1 cellular context compared by ENCODE assay signal in the genomic region with DNA sequence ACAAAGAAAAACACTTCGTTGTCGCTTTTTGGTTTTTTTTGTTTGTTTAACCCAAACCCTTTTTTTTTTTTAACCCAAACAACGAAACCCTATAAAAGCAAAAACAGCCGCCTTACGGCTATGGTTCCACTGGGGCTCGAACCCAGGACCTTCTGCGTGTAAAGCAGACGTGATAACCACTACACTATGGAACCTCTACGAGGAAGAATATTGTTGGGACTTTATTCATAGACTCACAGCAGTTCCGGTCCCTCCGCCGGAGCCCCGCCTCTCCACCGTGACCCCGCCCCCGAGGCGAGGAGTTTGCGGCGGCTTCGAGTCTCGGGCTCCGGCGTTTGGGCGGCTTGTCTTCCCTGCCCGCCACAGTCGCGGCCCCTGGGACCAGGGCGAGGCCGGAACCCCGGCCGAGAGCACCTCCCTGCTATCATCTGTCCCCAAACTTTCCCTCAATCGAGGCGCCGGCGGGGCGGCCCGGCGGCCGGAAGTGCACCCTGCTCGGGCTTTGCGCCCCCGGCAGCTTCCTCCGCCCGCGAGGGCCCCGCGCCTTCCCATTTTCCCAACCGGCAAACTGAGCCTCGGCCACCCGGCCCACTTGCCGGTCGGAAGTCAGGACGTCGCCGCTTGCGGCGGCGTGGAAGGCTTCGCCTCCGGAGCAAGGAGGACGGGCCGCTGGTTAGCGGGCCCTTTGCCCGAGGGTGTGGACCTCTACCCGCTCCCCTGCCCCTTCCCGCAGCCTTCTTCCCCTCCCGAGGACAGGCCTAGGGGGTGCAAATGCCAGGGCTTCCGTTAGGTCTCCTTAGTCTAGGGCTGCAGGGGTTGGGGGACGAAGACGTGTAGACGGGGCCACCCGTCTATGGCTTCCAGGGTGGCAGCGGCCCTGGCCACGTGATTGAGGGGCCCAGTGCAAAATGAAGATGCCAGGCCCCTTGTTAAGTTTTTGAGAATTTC.
TF ChIP-seq lines count a peak whose summit lies in the region.

No MANE protein-coding gene starts in this region.

TF ChIP-seq in K562, 482 proteins besides CTCF, POLR2A, EP300 and RAD21 (continued from another document):
- TF ChIP-seq U2AF1 (optimal IDR thresholded peaks at IDR 0.05; ENCODE audit: low read depth, low read length) = peak; percentile 40
- TF ChIP-seq TCF7 (IDR thresholded peaks at IDR 0.05; ENCODE audit: borderline replicate concordance) = no peak
- no peak for TF ChIP-seq NR2C2 (CRISPR knock-in tag; IDR thresholded peaks at IDR 0.05)
- TF ChIP-seq NR2C2 (tag; IDR thresholded peaks at IDR 0.05) = peak; percentile 55
- TF ChIP-seq ZNF830 (CRISPR knock-in tag; IDR thresholded peaks at IDR 0.05) = no peak
- no peak for TF ChIP-seq BMI1 (IDR thresholded peaks at IDR 0.05; ENCODE audit: low read length)
- TF ChIP-seq PYGO2 (tag; IDR thresholded peaks at IDR 0.05) = no peak
- no peak for TF ChIP-seq KLF6 (CRISPR knock-in tag; IDR thresholded peaks at IDR 0.05; ENCODE audit: borderline replicate concordance)
- TF ChIP-seq RBFOX2 (IDR thresholded peaks at IDR 0.05; ENCODE audit: low read depth, low read length) = peak; percentile 66
- TF ChIP-seq TEAD4 (IDR thresholded peaks at IDR 0.05; ENCODE audit: low read length) = peak; percentile 62; the same call in 1 of the 2 replicates
- no peak for TF ChIP-seq TEAD4 (CRISPR knock-in tag; IDR thresholded peaks at IDR 0.05; ENCODE audit: borderline replicate concordance)
- peak; percentile 60; the same call in 1 of the 2 replicates for TF ChIP-seq RB1 (IDR thresholded peaks at IDR 0.05; ENCODE audit: low read depth)
- TF ChIP-seq KLF1 (tag; IDR thresholded peaks at IDR 0.05) = peak; percentile 56; the same call in 1 of the 2 replicates
- no peak for TF ChIP-seq KLF13 (tag; IDR thresholded peaks at IDR 0.05; ENCODE audit: borderline replicate concordance, low read depth)
- TF ChIP-seq, protein P1, sequence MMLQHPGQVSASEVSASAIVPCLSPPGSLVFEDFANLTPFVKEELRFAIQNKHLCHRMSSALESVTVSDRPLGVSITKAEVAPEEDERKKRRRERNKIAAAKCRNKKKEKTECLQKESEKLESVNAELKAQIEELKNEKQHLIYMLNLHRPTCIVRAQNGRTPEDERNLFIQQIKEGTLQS (IDR thresholded peaks at IDR 0.05) = no peak
- TF ChIP-seq, protein P1 (CRISPR knock-in tag; conservative IDR thresholded peaks at IDR 0.05) = peak; percentile 22; the same call in 1 of the 2 replicates
- TF ChIP-seq CSDE1 (IDR thresholded peaks at IDR 0.05) = peak in 1 of 2 experiments; percentile 57; a peak in 2 of 4 replicates
- TF ChIP-seq TARDBP (IDR thresholded peaks at IDR 0.05) = no peak; the same call in 1 of the 2 replicates
- TF ChIP-seq PCBP2 (IDR thresholded peaks at IDR 0.05; ENCODE audit: low read depth, low read length, poor library complexity, severe bottlenecking) = no peak
- TF ChIP-seq ZNF184 (CRISPR knock-in tag; IDR thresholded peaks at IDR 0.05) = no peak
- peak; percentile 96 for TF ChIP-seq BRD9 (IDR thresholded peaks at IDR 0.05; ENCODE audit: low read depth, partially characterized antibody)
- peak; percentile 67 for TF ChIP-seq ESRRA (IDR thresholded peaks at IDR 0.05; ENCODE audit: borderline replicate concordance, low read depth)
- TF ChIP-seq, protein P2, sequence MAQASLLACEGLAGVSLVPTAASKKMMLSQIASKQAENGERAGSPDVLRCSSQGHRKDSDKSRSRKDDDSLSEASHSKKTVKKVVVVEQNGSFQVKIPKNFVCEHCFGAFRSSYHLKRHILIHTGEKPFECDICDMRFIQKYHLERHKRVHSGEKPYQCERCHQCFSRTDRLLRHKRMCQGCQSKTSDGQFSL (CRISPR knock-in tag; IDR thresholded peaks at IDR 0.05) = no peak
- TF ChIP-seq, protein P2 (tag; IDR thresholded peaks at IDR 0.05) = no peak
- TF ChIP-seq MED1 (CRISPR knock-in tag; IDR thresholded peaks at IDR 0.05; ENCODE audit: borderline replicate concordance) = no peak
- 0 out of 4 replicates have a peak, but pooled peaks of 1 of the 2 experiments have one; percentile 21 for TF ChIP-seq ARNT (IDR thresholded peaks at IDR 0.05)
- TF ChIP-seq, protein P3, sequence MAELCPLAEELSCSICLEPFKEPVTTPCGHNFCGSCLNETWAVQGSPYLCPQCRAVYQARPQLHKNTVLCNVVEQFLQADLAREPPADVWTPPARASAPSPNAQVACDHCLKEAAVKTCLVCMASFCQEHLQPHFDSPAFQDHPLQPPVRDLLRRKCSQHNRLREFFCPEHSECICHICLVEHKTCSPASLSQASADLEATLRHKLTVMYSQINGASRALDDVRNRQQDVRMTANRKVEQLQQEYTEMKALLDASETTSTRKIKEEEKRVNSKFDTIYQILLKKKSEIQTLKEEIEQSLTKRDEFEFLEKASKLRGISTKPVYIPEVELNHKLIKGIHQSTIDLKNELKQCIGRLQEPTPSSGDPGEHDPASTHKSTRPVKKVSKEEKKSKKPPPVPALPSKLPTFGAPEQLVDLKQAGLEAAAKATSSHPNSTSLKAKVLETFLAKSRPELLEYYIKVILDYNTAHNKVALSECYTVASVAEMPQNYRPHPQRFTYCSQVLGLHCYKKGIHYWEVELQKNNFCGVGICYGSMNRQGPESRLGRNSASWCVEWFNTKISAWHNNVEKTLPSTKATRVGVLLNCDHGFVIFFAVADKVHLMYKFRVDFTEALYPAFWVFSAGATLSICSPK (IDR thresholded peaks at IDR 0.05; ENCODE audit: borderline replicate concordance) = no peak
- TF ChIP-seq ZNF23 (CRISPR knock-in tag; IDR thresholded peaks at IDR 0.05) = no peak
- TF ChIP-seq, protein P4, sequence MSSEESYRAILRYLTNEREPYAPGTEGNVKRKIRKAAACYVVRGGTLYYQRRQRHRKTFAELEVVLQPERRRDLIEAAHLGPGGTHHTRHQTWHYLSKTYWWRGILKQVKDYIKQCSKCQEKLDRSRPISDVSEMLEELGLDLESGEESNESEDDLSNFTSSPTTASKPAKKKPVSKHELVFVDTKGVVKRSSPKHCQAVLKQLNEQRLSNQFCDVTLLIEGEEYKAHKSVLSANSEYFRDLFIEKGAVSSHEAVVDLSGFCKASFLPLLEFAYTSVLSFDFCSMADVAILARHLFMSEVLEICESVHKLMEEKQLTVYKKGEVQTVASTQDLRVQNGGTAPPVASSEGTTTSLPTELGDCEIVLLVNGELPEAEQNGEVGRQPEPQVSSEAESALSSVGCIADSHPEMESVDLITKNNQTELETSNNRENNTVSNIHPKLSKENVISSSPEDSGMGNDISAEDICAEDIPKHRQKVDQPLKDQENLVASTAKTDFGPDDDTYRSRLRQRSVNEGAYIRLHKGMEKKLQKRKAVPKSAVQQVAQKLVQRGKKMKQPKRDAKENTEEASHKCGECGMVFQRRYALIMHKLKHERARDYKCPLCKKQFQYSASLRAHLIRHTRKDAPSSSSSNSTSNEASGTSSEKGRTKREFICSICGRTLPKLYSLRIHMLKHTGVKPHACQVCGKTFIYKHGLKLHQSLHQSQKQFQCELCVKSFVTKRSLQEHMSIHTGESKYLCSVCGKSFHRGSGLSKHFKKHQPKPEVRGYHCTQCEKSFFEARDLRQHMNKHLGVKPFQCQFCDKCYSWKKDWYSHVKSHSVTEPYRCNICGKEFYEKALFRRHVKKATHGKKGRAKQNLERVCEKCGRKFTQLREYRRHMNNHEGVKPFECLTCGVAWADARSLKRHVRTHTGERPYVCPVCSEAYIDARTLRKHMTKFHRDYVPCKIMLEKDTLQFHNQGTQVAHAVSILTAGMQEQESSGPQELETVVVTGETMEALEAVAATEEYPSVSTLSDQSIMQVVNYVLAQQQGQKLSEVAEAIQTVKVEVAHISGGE (CRISPR knock-in tag; IDR thresholded peaks at IDR 0.05) = peak in 2 of 3 experiments; percentile 52 to 87; a peak in 3 of 6 replicates
- no peak for TF ChIP-seq HDAC6 (IDR thresholded peaks at IDR 0.05; ENCODE audit: low read depth, low read length)
- TF ChIP-seq, protein P5, sequence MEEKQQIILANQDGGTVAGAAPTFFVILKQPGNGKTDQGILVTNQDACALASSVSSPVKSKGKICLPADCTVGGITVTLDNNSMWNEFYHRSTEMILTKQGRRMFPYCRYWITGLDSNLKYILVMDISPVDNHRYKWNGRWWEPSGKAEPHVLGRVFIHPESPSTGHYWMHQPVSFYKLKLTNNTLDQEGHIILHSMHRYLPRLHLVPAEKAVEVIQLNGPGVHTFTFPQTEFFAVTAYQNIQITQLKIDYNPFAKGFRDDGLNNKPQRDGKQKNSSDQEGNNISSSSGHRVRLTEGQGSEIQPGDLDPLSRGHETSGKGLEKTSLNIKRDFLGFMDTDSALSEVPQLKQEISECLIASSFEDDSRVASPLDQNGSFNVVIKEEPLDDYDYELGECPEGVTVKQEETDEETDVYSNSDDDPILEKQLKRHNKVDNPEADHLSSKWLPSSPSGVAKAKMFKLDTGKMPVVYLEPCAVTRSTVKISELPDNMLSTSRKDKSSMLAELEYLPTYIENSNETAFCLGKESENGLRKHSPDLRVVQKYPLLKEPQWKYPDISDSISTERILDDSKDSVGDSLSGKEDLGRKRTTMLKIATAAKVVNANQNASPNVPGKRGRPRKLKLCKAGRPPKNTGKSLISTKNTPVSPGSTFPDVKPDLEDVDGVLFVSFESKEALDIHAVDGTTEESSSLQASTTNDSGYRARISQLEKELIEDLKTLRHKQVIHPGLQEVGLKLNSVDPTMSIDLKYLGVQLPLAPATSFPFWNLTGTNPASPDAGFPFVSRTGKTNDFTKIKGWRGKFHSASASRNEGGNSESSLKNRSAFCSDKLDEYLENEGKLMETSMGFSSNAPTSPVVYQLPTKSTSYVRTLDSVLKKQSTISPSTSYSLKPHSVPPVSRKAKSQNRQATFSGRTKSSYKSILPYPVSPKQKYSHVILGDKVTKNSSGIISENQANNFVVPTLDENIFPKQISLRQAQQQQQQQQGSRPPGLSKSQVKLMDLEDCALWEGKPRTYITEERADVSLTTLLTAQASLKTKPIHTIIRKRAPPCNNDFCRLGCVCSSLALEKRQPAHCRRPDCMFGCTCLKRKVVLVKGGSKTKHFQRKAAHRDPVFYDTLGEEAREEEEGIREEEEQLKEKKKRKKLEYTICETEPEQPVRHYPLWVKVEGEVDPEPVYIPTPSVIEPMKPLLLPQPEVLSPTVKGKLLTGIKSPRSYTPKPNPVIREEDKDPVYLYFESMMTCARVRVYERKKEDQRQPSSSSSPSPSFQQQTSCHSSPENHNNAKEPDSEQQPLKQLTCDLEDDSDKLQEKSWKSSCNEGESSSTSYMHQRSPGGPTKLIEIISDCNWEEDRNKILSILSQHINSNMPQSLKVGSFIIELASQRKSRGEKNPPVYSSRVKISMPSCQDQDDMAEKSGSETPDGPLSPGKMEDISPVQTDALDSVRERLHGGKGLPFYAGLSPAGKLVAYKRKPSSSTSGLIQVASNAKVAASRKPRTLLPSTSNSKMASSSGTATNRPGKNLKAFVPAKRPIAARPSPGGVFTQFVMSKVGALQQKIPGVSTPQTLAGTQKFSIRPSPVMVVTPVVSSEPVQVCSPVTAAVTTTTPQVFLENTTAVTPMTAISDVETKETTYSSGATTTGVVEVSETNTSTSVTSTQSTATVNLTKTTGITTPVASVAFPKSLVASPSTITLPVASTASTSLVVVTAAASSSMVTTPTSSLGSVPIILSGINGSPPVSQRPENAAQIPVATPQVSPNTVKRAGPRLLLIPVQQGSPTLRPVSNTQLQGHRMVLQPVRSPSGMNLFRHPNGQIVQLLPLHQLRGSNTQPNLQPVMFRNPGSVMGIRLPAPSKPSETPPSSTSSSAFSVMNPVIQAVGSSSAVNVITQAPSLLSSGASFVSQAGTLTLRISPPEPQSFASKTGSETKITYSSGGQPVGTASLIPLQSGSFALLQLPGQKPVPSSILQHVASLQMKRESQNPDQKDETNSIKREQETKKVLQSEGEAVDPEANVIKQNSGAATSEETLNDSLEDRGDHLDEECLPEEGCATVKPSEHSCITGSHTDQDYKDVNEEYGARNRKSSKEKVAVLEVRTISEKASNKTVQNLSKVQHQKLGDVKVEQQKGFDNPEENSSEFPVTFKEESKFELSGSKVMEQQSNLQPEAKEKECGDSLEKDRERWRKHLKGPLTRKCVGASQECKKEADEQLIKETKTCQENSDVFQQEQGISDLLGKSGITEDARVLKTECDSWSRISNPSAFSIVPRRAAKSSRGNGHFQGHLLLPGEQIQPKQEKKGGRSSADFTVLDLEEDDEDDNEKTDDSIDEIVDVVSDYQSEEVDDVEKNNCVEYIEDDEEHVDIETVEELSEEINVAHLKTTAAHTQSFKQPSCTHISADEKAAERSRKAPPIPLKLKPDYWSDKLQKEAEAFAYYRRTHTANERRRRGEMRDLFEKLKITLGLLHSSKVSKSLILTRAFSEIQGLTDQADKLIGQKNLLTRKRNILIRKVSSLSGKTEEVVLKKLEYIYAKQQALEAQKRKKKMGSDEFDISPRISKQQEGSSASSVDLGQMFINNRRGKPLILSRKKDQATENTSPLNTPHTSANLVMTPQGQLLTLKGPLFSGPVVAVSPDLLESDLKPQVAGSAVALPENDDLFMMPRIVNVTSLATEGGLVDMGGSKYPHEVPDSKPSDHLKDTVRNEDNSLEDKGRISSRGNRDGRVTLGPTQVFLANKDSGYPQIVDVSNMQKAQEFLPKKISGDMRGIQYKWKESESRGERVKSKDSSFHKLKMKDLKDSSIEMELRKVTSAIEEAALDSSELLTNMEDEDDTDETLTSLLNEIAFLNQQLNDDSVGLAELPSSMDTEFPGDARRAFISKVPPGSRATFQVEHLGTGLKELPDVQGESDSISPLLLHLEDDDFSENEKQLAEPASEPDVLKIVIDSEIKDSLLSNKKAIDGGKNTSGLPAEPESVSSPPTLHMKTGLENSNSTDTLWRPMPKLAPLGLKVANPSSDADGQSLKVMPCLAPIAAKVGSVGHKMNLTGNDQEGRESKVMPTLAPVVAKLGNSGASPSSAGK (IDR thresholded peaks at IDR 0.05) = peak; percentile 36; the same call in 1 of the 2 replicates
